ENCODE assay signal across 12 cellular contexts in genomic region chr12:10941916-10942607, GRCh38. TPM values are rescaled to one million over a fixed set of nuclear protein-coding genes. Genes with fewer than 3 reads are reported as not detected.
DNase-seq lines count a peak whose midpoint lies in the region; ATAC-seq and TF ChIP-seq lines count a peak whose summit lies in the region.
"Had no signal": no experiment of that assay in that cellular context is flagged by ENCODE, and none has a peak within 500 bp of the region (broad histone marks: within the 10 kb centered on the region; RNA-seq: fewer than 3 reads in every experiment).

No MANE protein-coding gene starts in this region.

- no peak overlapping the region for H3K27ac Mint-ChIP-seq in T-helper 2 cell treated with Interferon-gamma antibody and Interleukin-4, amounts not matched to agents 5 μg/mL and 100 μg/mL, for 36 hours
- H3K27ac Mint-ChIP-seq: activated CD4-positive, alpha-beta memory T cell treated with anti-CD3 and anti-CD28 coated beads, Interleukin-2, amount 10 ng/mL, durations not matched to agents 7 days and 5 days had no signal

- ATAC-seq in esophagus mucosa (peak; percentile 83), HG03565 (IDR thresholded peaks at IDR 0.05; ENCODE audit: unreplicated experiment) (no peak)
- ATAC-seq: left lobe of liver had no signal

- H3K4me3 Mint-ChIP-seq in T-helper 2 cell treated with Interferon-gamma antibody and Interleukin-4, amounts not matched to agents 5 μg/mL and 100 μg/mL, for 36 hours: no peak overlapping the region
- H3K4me3 Mint-ChIP-seq: activated CD4-positive, alpha-beta memory T cell treated with anti-CD3 and anti-CD28 coated beads, Interleukin-2, amount 10 ng/mL, durations not matched to agents 7 days and 5 days had no signal

- DNase-seq in H4 (ENCODE audit: low spot score): peak; percentile 63
- DNase-seq in NCI-H226: peak; percentile 81
- DNase-seq in retinal pigment epithelial cell (ENCODE audit: low read depth): peak; percentile 14
- DNase-seq in activated CD4-positive, alpha-beta T cell treated with anti-CD3 and anti-CD28 coated beads for 4 hours: no peak
- DNase-seq in coronary artery (ENCODE audit: low spot score): no peak
- DNase-seq in T-helper 2 cell treated with Interferon-gamma antibody and Interleukin-4, amounts not matched to agents 5 μg/mL and 100 μg/mL, for 36 hours (ENCODE audit: low spot score): no peak
- DNase-seq: activated CD4-positive, alpha-beta memory T cell treated with anti-CD3 and anti-CD28 coated beads, Interleukin-2, amount 10 ng/mL, durations not matched to agents 7 days and 5 days had no signal

- no peaks in the 10 kb centered on the region for H3K27me3 Mint-ChIP-seq in T-helper 2 cell treated with Interferon-gamma antibody and Interleukin-4, amounts not matched to agents 5 μg/mL and 100 μg/mL, for 36 hours (ENCODE audit: low read depth)
- H3K27me3 Mint-ChIP-seq: activated CD4-positive, alpha-beta memory T cell treated with anti-CD3 and anti-CD28 coated beads, Interleukin-2, amount 10 ng/mL, durations not matched to agents 7 days and 5 days had no signal

- peaks cover 10% of the 10 kb centered on the region for H3K4me1 Mint-ChIP-seq in T-helper 2 cell treated with Interferon-gamma antibody and Interleukin-4, amounts not matched to agents 5 μg/mL and 100 μg/mL, for 36 hours (ENCODE audit: low read depth)
- H3K4me1 Mint-ChIP-seq: activated CD4-positive, alpha-beta memory T cell treated with anti-CD3 and anti-CD28 coated beads, Interleukin-2, amount 10 ng/mL, durations not matched to agents 7 days and 5 days had no signal

- peaks cover 20% of the 10 kb centered on the region for H3K9me3 Mint-ChIP-seq in T-helper 2 cell treated with Interferon-gamma antibody and Interleukin-4, amounts not matched to agents 5 μg/mL and 100 μg/mL, for 36 hours

- H3K27ac ChIP-seq in coronary artery: no peak overlapping the region
- H3K27ac ChIP-seq: pancreas, thoracic aorta had no signal

- H3K4me3 ChIP-seq in retinal pigment epithelial cell (ENCODE audit: low read length): no peak overlapping the region
- H3K4me3 ChIP-seq in coronary artery: no peak overlapping the region
- H3K4me3 ChIP-seq: pancreas, thoracic aorta had no signal

- peaks cover 6% of the 10 kb centered on the region for H3K36me3 Mint-ChIP-seq in T-helper 2 cell treated with Interferon-gamma antibody and Interleukin-4, amounts not matched to agents 5 μg/mL and 100 μg/mL, for 36 hours (ENCODE audit: low read depth)

- TF ChIP-seq CTCF in retinal pigment epithelial cell (conservative IDR thresholded peaks at IDR 0.05; ENCODE audit: low read depth, low read length) (no peak), coronary artery (IDR thresholded peaks at IDR 0.05) (no peak)

RNA-seq across cellular contexts. Expression of gene TAS2R14, which starts 3.0 kb away (rescaled TPM):
- 1.6 and 3.3 TPM in 2 replicates for total RNA-seq in H4 (2014; rRNA removed; shearing (Covaris generic))
- 0.80 TPM for total RNA-seq in esophagus mucosa

RNA-seq across cellular contexts. Expression of gene PRH2, which starts 13.0 kb away (rescaled TPM):
- total RNA-seq in H4 (2014; rRNA removed; shearing (Covaris generic)): not detected in 2 replicates
- not detected for total RNA-seq in esophagus mucosa
- total RNA-seq: activated CD4-positive, alpha-beta memory T cell treated with anti-CD3 and anti-CD28 coated beads, Interleukin-2, amount 10 ng/mL, durations not matched to agents 7 days and 5 days; left lobe of liver; pancreas; thoracic aorta had no signal

RNA-seq across cellular contexts. Expression of gene TAS2R13, which starts 32.7 kb away (rescaled TPM):
- 0.08 and 0.17 TPM in 2 replicates for total RNA-seq in H4 (2014; rRNA removed; shearing (Covaris generic))
- 0.44 TPM for total RNA-seq in esophagus mucosa

RNA-seq across cellular contexts. Expression of gene TAS2R50, which starts 44.6 kb away (rescaled TPM):
- total RNA-seq in H4 (2014; rRNA removed; shearing (Covaris generic)): not detected in 2 replicates
- 0.68 TPM for total RNA-seq in esophagus mucosa

RNA-seq across cellular contexts. Expression of gene TAS2R20, which starts 56.0 kb away (rescaled TPM):
- total RNA-seq in H4 (2014; rRNA removed; shearing (Covaris generic)): 0.62 TPM in 1 of 2 replicates, not detected in the other
- 0.96 TPM for total RNA-seq in esophagus mucosa

Comparison
In these comparisons a context has a peak if more than half of its experiments do, and no peak if none do; other contexts are left out.
1. DNase-seq: peak in H4 (single experiment), NCI-H226 (single experiment) and retinal pigment epithelial cell (single experiment); none in activated CD4-positive, alpha-beta T cell treated with anti-CD3 and anti-CD28 coated beads for 4 hours (0 of 2), coronary artery (single experiment) and T-helper 2 cell treated with Interferon-gamma antibody and Interleukin-4, amounts not matched to agents 5 μg/mL and 100 μg/mL, for 36 hours (single experiment).